ENCODE assay signal across 7 cellular contexts in the genomic region with DNA sequence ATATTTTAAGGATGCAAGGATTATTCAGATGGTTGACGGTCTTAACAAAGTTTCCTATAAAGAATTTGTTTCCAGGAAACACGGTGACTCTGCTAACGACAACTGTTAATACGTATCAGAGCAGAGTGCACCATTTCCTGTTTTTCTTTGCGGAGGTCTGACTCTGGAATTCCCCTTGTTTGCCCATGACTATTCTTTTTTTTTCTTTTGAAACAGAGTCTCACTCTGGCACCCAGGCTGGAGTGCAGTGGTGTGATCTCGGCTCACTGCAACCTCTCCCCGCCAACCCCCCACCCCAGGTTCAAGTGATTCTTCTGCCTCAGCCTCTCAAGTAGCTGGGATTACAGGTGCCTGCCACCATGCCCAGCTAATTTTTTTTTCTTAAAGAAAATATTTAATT.
A peak's percentile ranks its signal among the peaks of the same experiment; 100 is the strongest.
DNase-seq lines count a peak whose midpoint lies in the region; ATAC-seq, FAIRE-seq and TF ChIP-seq lines count a peak whose summit lies in the region.

No MANE protein-coding gene starts in this region.

- peak; percentile 40 for ATAC-seq in GM19463 (IDR thresholded peaks at IDR 0.05; ENCODE audit: unreplicated experiment)
- ATAC-seq in activated CD8-positive, alpha-beta T cell treated with anti-CD3 and anti-CD28 coated beads for 36 hours, result peak; percentile 58

- H3K36me3 Mint-ChIP-seq in activated CD8-positive, alpha-beta T cell treated with anti-CD3 and anti-CD28 coated beads for 36 hours (ENCODE audit: low read depth), result peaks cover 53% of the 10 kb centered on the region

- no peak for FAIRE-seq in frontal cortex (lab: Jason Lieb, UNC)

- peak; percentile 62 for DNase-seq in HT-29 (ENCODE audit: low spot score)
- DNase-seq in activated CD8-positive, alpha-beta T cell treated with anti-CD3 and anti-CD28 coated beads for 36 hours, result peak; percentile 79
- peak; percentile 95 for DNase-seq in fibroblast of pulmonary artery (ENCODE audit: low read depth)
- peak; percentile 33 to 37 for DNase-seq in stimulated activated CD4-positive, alpha-beta T cell treated with anti-CD3 and anti-CD28 coated beads, Interleukin-1b, Interleukin-23, amount 100 ng/mL, for 1 hour (ENCODE audit: low read depth in 2 of 2)
- DNase-seq in frontal cortex (ENCODE audit: low spot score in 2 of 2), result no peak
- no peak for DNase-seq in NCI-H1048 (lab: John Stamatoyannopoulos, UW)

- CTCF ChIA-PET in activated CD8-positive, alpha-beta T cell treated with anti-CD3 and anti-CD28 coated beads for 36 hours (lab: Charles Lee), result interaction anchor here (0.6 to 2.4 kb wide), 3 partner anchors 91 to 125 kb away, joined by 3 to 9 read pairs (median 3); a partner anchor contains a TSS

- POLR2A ChIA-PET in activated CD8-positive, alpha-beta T cell treated with anti-CD3 and anti-CD28 coated beads for 36 hours (lab: Charles Lee), result interaction anchor here (0.6 to 3.7 kb wide), 8 partner anchors 9 to 126 kb away, joined by 3 to 30 read pairs (median 4); a partner anchor contains a TSS

- H3K27ac Mint-ChIP-seq in activated CD8-positive, alpha-beta T cell treated with anti-CD3 and anti-CD28 coated beads for 36 hours, result peak overlapping the region; percentile 99

- peaks cover 82% of the 10 kb centered on the region for H3K4me1 Mint-ChIP-seq in activated CD8-positive, alpha-beta T cell treated with anti-CD3 and anti-CD28 coated beads for 36 hours (ENCODE audit: low read depth)

- intact Hi-C loops in activated CD8-positive, alpha-beta T cell treated with anti-CD3 and anti-CD28 coated beads for 36 hours (cut with micrococcal nuclease), result loop anchor here (5.0 kb wide), 2 partner anchors 57 to 207 kb away; a partner anchor contains a TSS

- H3K4me3 Mint-ChIP-seq in activated CD8-positive, alpha-beta T cell treated with anti-CD3 and anti-CD28 coated beads for 36 hours, result peak overlapping the region; percentile 40

- H3K27me3 Mint-ChIP-seq in activated CD8-positive, alpha-beta T cell treated with anti-CD3 and anti-CD28 coated beads for 36 hours, result no peaks in the 10 kb centered on the region

- no peak overlapping the region for H3K4me3 ChIP-seq in fibroblast of pulmonary artery (replicated peaks; ENCODE audit: low read depth, low read length)

- peaks cover 2% of the 10 kb centered on the region for H3K9me3 Mint-ChIP-seq in activated CD8-positive, alpha-beta T cell treated with anti-CD3 and anti-CD28 coated beads for 36 hours

- no peak for TF ChIP-seq CTCF in activated CD8-positive, alpha-beta T cell treated with anti-CD3 and anti-CD28 coated beads for 36 hours (IDR thresholded peaks at IDR 0.05)
- TF ChIP-seq CTCF in fibroblast of pulmonary artery (IDR thresholded peaks at IDR 0.05; ENCODE audit: low read length, missing control alignments), result no peak

Comparison
In these comparisons a context has a peak if more than half of its experiments do, and no peak if none do; other contexts are left out.
1. DNase-seq: peak in HT-29 (single experiment), activated CD8-positive, alpha-beta T cell treated with anti-CD3 and anti-CD28 coated beads for 36 hours (single experiment), fibroblast of pulmonary artery (single experiment) and stimulated activated CD4-positive, alpha-beta T cell treated with anti-CD3 and anti-CD28 coated beads, Interleukin-1b, Interleukin-23, amount 100 ng/mL, for 1 hour (2 of 2); none in frontal cortex (0 of 2) and NCI-H1048 (single experiment).